ENCODE assay signal across 2 cellular contexts in genomic region chr12:6391013-6391412, GRCh38.
TF ChIP-seq lines count a peak whose summit lies in the region.

No MANE protein-coding gene starts in this region.

TF ChIP-seq in SK-N-SH, 30 proteins besides CTCF, POLR2A, EP300 and RAD21 (continued from another document):
- TF ChIP-seq, protein P1, sequence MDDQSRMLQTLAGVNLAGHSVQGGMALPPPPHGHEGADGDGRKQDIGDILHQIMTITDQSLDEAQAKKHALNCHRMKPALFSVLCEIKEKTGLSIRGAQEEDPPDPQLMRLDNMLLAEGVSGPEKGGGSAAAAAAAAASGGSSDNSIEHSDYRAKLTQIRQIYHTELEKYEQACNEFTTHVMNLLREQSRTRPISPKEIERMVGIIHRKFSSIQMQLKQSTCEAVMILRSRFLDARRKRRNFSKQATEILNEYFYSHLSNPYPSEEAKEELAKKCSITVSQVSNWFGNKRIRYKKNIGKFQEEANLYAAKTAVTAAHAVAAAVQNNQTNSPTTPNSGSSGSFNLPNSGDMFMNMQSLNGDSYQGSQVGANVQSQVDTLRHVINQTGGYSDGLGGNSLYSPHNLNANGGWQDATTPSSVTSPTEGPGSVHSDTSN (IDR thresholded peaks at IDR 0.05): no peak
- no peak for TF ChIP-seq TEAD4 (IDR thresholded peaks at IDR 0.05; ENCODE audit: borderline replicate concordance, insufficient read depth)
- no peak for TF ChIP-seq MXI1 (IDR thresholded peaks at IDR 0.05; ENCODE audit: low read depth, low read length)
- no peak for TF ChIP-seq YY1 (IDR thresholded peaks at IDR 0.05; ENCODE audit: low read depth)
- TF ChIP-seq POLR2AphosphoS5 (IDR thresholded peaks at IDR 0.05; ENCODE audit: low read depth, low read length): no peak
- TF ChIP-seq RFX5 (IDR thresholded peaks at IDR 0.05; ENCODE audit: low read length): no peak
- TF ChIP-seq FOXJ3 (CRISPR knock-in tag; IDR thresholded peaks at IDR 0.05): no peak
- TF ChIP-seq GATA2 (CRISPR knock-in tag; IDR thresholded peaks at IDR 0.05): no peak
- TF ChIP-seq ZBTB33 (IDR thresholded peaks at IDR 0.05; ENCODE audit: borderline replicate concordance, low read depth): no peak
- TF ChIP-seq FOSL2 (IDR thresholded peaks at IDR 0.05; ENCODE audit: borderline replicate concordance, low read depth): no peak
- TF ChIP-seq RXRA (IDR thresholded peaks at IDR 0.05; ENCODE audit: borderline replicate concordance, low read depth): no peak

TF ChIP-seq in SK-N-SH treated with all-trans-retinoic acid at 6 μM for 48 hours, 23 proteins besides CTCF, POLR2A, EP300 and RAD21:
- TF ChIP-seq POU6F1 (CRISPR knock-in tag; IDR thresholded peaks at IDR 0.05; ENCODE audit: borderline replicate concordance, low read depth) (no peak), BACH2 (CRISPR knock-in tag; IDR thresholded peaks at IDR 0.05; ENCODE audit: borderline replicate concordance) (no peak), TOX (CRISPR knock-in tag; IDR thresholded peaks at IDR 0.05; ENCODE audit: borderline replicate concordance) (no peak), SNAI2 (CRISPR knock-in tag; IDR thresholded peaks at IDR 0.05) (no peak), RARB (CRISPR knock-in tag; IDR thresholded peaks at IDR 0.05) (no peak), ZNF8 (CRISPR knock-in tag; IDR thresholded peaks at IDR 0.05) (no peak), OSR1 (CRISPR knock-in tag; IDR thresholded peaks at IDR 0.05) (no peak), ISL1 (CRISPR knock-in tag; IDR thresholded peaks at IDR 0.05) (no peak), ESRRG (CRISPR knock-in tag; IDR thresholded peaks at IDR 0.05) (no peak), ARNTL (CRISPR knock-in tag; IDR thresholded peaks at IDR 0.05; ENCODE audit: borderline replicate concordance, low read depth) (no peak), ZC3H10 (CRISPR knock-in tag; IDR thresholded peaks at IDR 0.05) (no peak), CSRNP3 (CRISPR knock-in tag; IDR thresholded peaks at IDR 0.05) (no peak), CSDC2 (CRISPR knock-in tag; IDR thresholded peaks at IDR 0.05) (no peak), TCF4 (CRISPR knock-in tag; IDR thresholded peaks at IDR 0.05; ENCODE audit: borderline replicate concordance) (no peak), ZFP30 (CRISPR knock-in tag; IDR thresholded peaks at IDR 0.05) (no peak)
- TF ChIP-seq, protein P2, sequence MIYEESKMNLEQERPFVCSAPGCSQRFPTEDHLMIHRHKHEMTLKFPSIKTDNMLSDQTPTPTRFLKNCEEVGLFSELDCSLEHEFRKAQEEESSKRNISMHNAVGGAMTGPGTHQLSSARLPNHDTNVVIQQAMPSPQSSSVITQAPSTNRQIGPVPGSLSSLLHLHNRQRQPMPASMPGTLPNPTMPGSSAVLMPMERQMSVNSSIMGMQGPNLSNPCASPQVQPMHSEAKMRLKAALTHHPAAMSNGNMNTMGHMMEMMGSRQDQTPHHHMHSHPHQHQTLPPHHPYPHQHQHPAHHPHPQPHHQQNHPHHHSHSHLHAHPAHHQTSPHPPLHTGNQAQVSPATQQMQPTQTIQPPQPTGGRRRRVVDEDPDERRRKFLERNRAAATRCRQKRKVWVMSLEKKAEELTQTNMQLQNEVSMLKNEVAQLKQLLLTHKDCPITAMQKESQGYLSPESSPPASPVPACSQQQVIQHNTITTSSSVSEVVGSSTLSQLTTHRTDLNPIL (CRISPR knock-in tag; IDR thresholded peaks at IDR 0.05; ENCODE audit: low read depth): no peak
